In the genomic region with DNA sequence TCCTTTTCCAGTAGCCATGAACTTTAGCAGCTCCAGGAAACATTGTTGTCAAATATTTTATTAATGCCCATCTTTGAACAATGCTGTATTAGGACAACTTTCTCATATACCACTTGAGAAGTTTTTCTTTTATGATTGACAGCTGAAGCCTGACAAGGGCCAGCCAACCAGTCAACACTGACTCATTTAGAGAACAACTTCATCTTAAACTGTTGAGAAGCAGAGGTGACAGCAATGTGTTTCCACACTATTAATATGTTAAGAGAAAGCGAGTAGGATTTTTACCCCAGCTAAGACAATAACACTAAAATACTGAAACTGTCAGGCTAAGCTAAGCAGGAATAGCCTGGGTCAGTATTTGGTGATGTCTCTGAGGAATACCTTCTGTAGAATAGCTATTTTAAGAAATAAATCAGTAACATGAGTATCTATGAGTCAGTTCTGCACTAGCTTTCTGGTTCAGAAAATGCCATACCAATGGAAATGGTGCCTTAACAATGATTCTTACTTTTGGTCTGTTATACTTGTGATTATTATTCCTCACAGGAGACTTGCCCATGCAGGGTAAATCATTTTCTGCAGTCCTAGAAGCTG, we compare ENCODE assay signal across 12 cellular contexts.
DNase-seq lines count a peak whose midpoint lies in the region; ATAC-seq, FAIRE-seq and TF ChIP-seq lines count a peak whose summit lies in the region.
"Had no signal": no experiment of that assay in that cellular context is flagged by ENCODE, and none has a peak within 500 bp of the region (broad histone marks: within the 10 kb centered on the region; RNA-seq: fewer than 3 reads in every experiment).

No MANE protein-coding gene starts in this region.

- WGBS in HepG2 (ENCODE audit: low lambda C conversion rate): 18% methylated on average over 1 of the region's 1 CpG

- no peak overlapping the region for H3K9ac ChIP-seq in neural cell (ENCODE audit: low read length)
- no peak overlapping the region for H3K9ac ChIP-seq in HepG2 (ENCODE audit: insufficient read depth, low read depth, low read length)

- H3K79me2 ChIP-seq in neural cell (replicated peaks; ENCODE audit: insufficient read depth, low read length) (no peaks in the 10 kb centered on the region), HepG2 (ENCODE audit: insufficient read depth, low read length) (no peaks in the 10 kb centered on the region)

- BruUV-seq in HepG2 (replicated peaks; lab: Mats Ljungman, UMichigan): no TSS peak

- POLR2A ChIA-PET in HepG2 (lab: Yijun Ruan, JAX): no interaction called here

- no peak for FAIRE-seq in HepG2 (lab: Jason Lieb, UNC)
- FAIRE-seq: RCC 7860 had no signal

- TF ChIP-seq POLR2A in HepG2 (IDR thresholded peaks at IDR 0.05; ENCODE audit: insufficient read depth in 1 of 2, low read depth in 2 of 2, low read length in 2 of 2): no peak

- intact Hi-C loops in HepG2 (cut with micrococcal nuclease; ENCODE audit: unreplicated experiment): no loop called here

- H3K9me3 ChIP-seq in neural cell (ENCODE audit: low read length) (no peaks in the 10 kb centered on the region), HepG2 (ENCODE audit: low read length) (peaks cover 16% of the 10 kb centered on the region; the same call in 1 of the 2 replicates)

- H3K9me2 ChIP-seq in neural cell (ENCODE audit: insufficient read depth, low read length): no peaks in the 10 kb centered on the region

- in situ Hi-C loops in HepG2 (cut with HindIII; ENCODE audit: extremely low pct_ligation_motif_present, low pct_unique_long_range_greater_than_20kb): no loop called here

- H3K4me1 ChIP-seq in HepG2 (ENCODE audit: insufficient read depth, low read length): no peaks in the 10 kb centered on the region

- no peak for TF ChIP-seq RAD21 in neural cell (conservative IDR thresholded peaks at IDR 0.05)
- TF ChIP-seq RAD21 in HepG2 (CRISPR knock-in tag; IDR thresholded peaks at IDR 0.05): no peak

- CTCF ChIA-PET in HepG2 (lab: Yijun Ruan, JAX; ENCODE audit: low intra/inter-chr PET ratio, low total read pairs): no interaction called here

- DNase-seq in GM03348 (ENCODE audit: low spot score) (no peak), inferior parietal cortex (ENCODE audit: extremely low spot score) (no peak), HT-29 (ENCODE audit: low spot score) (no peak), HepG2 (ENCODE audit: low spot score) (no peak)
- DNase-seq: DMS 273 treated with DMSO at 0.1 percent for 48 hours, NCI-H2081 treated with DMSO at 0.1 percent for 48 hours had no signal

- no peaks in the 10 kb centered on the region for H3K27me3 ChIP-seq in neural cell (ENCODE audit: insufficient read depth, low read depth, low read length)
- H3K27me3 ChIP-seq in HepG2 (ENCODE audit: control insufficient read depth in 1 of 2, insufficient read depth in 2 of 2, low read length in 2 of 2): no peaks in the 10 kb centered on the region

- H3K27ac ChIP-seq in neural cell (ENCODE audit: low read length) (peak overlapping the region; percentile 53), HepG2 (ENCODE audit: extremely low read length, insufficient read depth, low read length) (no peak overlapping the region)

- H3K4me2 ChIP-seq in neural cell (ENCODE audit: low read length) (no peak overlapping the region), HepG2 (ENCODE audit: low read depth, low read length) (no peak overlapping the region)

- H3K36me3 ChIP-seq in neural cell (ENCODE audit: insufficient read depth, low read length): no peaks in the 10 kb centered on the region
- no peaks in the 10 kb centered on the region for H3K36me3 ChIP-seq in HepG2 (replicated peaks in 1 of 2; ENCODE audit: control insufficient read depth in 1 of 2, insufficient read depth in 2 of 2, low read length in 2 of 2)

- H2AFZ ChIP-seq in neural cell (ENCODE audit: low read depth, low read length) (no peak overlapping the region), HepG2 (ENCODE audit: low read length) (no peak overlapping the region)

- H3F3A ChIP-seq in neural cell (ENCODE audit: insufficient read depth, low read length, poor library complexity, severe bottlenecking): no peaks in the 10 kb centered on the region

- H4K20me1 ChIP-seq in neural cell (ENCODE audit: insufficient read depth) (no peaks in the 10 kb centered on the region), HepG2 (ENCODE audit: insufficient read depth, low read length) (no peaks in the 10 kb centered on the region)

- TF ChIP-seq EP300 in neural cell (conservative IDR thresholded peaks at IDR 0.05; ENCODE audit: poor library complexity, severe bottlenecking): no peak
- no peak for TF ChIP-seq EP300 in HepG2 (IDR thresholded peaks at IDR 0.05; ENCODE audit: low read depth in 2 of 2, low read length in 2 of 2)
- no peak for TF ChIP-seq EP300 in HepG2 (CRISPR knock-in tag; IDR thresholded peaks at IDR 0.05; ENCODE audit: borderline replicate concordance)

- ATAC-seq in GM19397 (IDR thresholded peaks at IDR 0.05; ENCODE audit: unreplicated experiment): peak; percentile 73
- peak; percentile 77 for ATAC-seq in HG02763 (IDR thresholded peaks at IDR 0.05; ENCODE audit: unreplicated experiment)
- peak; percentile 79 for ATAC-seq in HG03457 (IDR thresholded peaks at IDR 0.05; ENCODE audit: unreplicated experiment)
- no peak for ATAC-seq in HepG2
- ATAC-seq: stimulated activated effector memory CD8-positive, alpha-beta T cell treated with anti-CD3 and anti-CD28 coated beads, Interleukin-12 subunit alpha, Interleukin-12 subunit beta, amount 100 ng/mL, for 72 hours had no signal

- peak overlapping the region; percentile 30 for H3K4me3 ChIP-seq in neural cell (ENCODE audit: low read length)
- no peak overlapping the region for H3K4me3 ChIP-seq in HepG2 (replicated peaks in 1 of 3; ENCODE audit: insufficient read depth in 1 of 3, low read depth in 2 of 3, low read length in 3 of 3)

- TF ChIP-seq CTCF in neural cell (IDR thresholded peaks at IDR 0.05; ENCODE audit: poor library complexity, severe bottlenecking) (no peak), HepG2 (CRISPR knock-in tag; IDR thresholded peaks at IDR 0.05) (no peak)

TF ChIP-seq in neural cell, 6 proteins besides CTCF, POLR2A, EP300 and RAD21 (continues in another document):
- no peak for TF ChIP-seq MXI1 (conservative IDR thresholded peaks at IDR 0.05; ENCODE audit: poor library complexity, severe bottlenecking)
- no peak for TF ChIP-seq SMC3 (conservative IDR thresholded peaks at IDR 0.05; ENCODE audit: poor library complexity)
- no peak for TF ChIP-seq TAF1 (IDR thresholded peaks at IDR 0.05; ENCODE audit: low read depth)
- TF ChIP-seq REST (IDR thresholded peaks at IDR 0.05; ENCODE audit: borderline replicate concordance): no peak
- no peak for TF ChIP-seq POLR2AphosphoS5 (IDR thresholded peaks at IDR 0.05)

TF ChIP-seq in HepG2, 621 proteins besides CTCF, POLR2A, EP300 and RAD21:
- TF ChIP-seq ZC3H13 (CRISPR knock-in tag; IDR thresholded peaks at IDR 0.05): no peak
TF ChIP-seq in HepG2: peak in this region for 0.
